Comparison of ENCODE assay signal across 21 cellular contexts in genomic region chr1:168217664-168218063, GRCh38.
"Had no signal": no experiment of that assay in that cellular context is flagged by ENCODE, and none has a peak within 500 bp of the region (broad histone marks: within the 10 kb centered on the region; RNA-seq: fewer than 3 reads in every experiment).

No MANE protein-coding gene starts in this region.

- H3K36me3 Mint-ChIP-seq: mesothelial cell of epicardium had no signal

- H3K9me3 ChIP-seq: lower lobe of right lung, mucosa of descending colon had no signal

- ATAC-seq: esophagus mucosa, foreskin keratinocyte, gastroesophageal sphincter, heart left ventricle, left cardiac atrium, left lung, left ventricle myocardium superior, lower lobe of right lung, mucosa of descending colon had no signal

- H3K36me3 ChIP-seq: gastroesophageal sphincter, heart left ventricle, left lung, lower lobe of right lung had no signal

- H3K27ac ChIP-seq: coronary artery, dorsolateral prefrontal cortex, epithelial cell of prostate, foreskin keratinocyte, gastroesophageal sphincter, heart left ventricle, hepatocyte, left lung, lower lobe of right lung had no signal

- H2AFZ ChIP-seq: hepatocyte had no signal

- H3K4me1 Mint-ChIP-seq: naive B cell had no signal

- H3K79me2 ChIP-seq: hepatocyte had no signal

- H3K4me1 ChIP-seq: foreskin keratinocyte, gastroesophageal sphincter, left lung, lower lobe of right lung had no signal

- H3K4me3 Mint-ChIP-seq: mesothelial cell of epicardium, naive B cell had no signal

- H3K4me3 ChIP-seq: coronary artery, dorsolateral prefrontal cortex, gastroesophageal sphincter, heart left ventricle, hepatocyte, left lung, lower lobe of right lung, mucosa of descending colon had no signal

- H3K27ac Mint-ChIP-seq: mesothelial cell of epicardium, naive B cell had no signal

- H3K4me2 ChIP-seq: hepatocyte had no signal

- H3K27me3 ChIP-seq: dorsolateral prefrontal cortex, foreskin keratinocyte, gastroesophageal sphincter, heart left ventricle, hepatocyte, left lung had no signal

- DNase-seq: dermis blood vessel endothelial cell; dorsolateral prefrontal cortex; effector CD4-positive, alpha-beta T cell; effector memory CD4-positive, alpha-beta T cell; erythroblast; foreskin keratinocyte; heart left ventricle; hypothalamus; left cardiac atrium; left lung; left ventricle myocardium superior; lower lobe of right lung; mesenchymal stem cell; mucosa of descending colon; naive B cell had no signal
